Comparison of ENCODE assay signal across 8 cellular contexts in the genomic region with DNA sequence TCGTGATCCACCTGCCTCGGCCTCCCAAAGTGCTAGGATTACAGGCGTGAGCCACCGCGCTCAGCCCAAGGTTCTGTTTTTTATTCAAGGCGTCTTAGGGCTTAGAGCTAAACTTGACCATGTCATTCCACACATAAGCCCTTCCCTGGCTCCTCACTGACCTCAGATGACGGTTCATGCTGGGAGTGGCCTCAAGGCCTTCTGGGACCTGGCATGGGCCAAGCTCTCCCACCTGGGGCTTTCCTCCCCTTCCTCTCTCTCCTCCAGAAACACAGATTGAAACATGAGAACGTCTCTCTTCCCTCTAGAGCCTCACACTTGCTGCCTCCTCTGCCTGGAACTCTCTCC.
DNase-seq lines count a peak whose midpoint lies in the region; ATAC-seq and TF ChIP-seq lines count a peak whose summit lies in the region.

No MANE protein-coding gene starts in this region.

- DNase-seq in NCI-H2196 (lab: John Stamatoyannopoulos, UW; ENCODE audit: unreplicated experiment) (peak; percentile 76), brain microvascular endothelial cell (no peak), left lung (peak in 1 of 2 donors; percentile 61), T1000 (lab: John Stamatoyannopoulos, UW) (no peak), Ammon's horn (ENCODE audit: low spot score) (no peak)
- no peak for DNase-seq in activated CD4-positive, alpha-beta T cell treated with anti-CD3 and anti-CD28 coated beads for 1 hour

- H3K27me3 ChIP-seq in brain microvascular endothelial cell (replicated peaks) (no peaks in the 10 kb centered on the region), left lung (no peaks in the 10 kb centered on the region), thymus (ENCODE audit: control insufficient read depth, insufficient read depth) (peaks cover 2% of the 10 kb centered on the region)

- H3K4me3 ChIP-seq in brain microvascular endothelial cell (ENCODE audit: low read depth, low read length) (no peak overlapping the region), left lung (peak overlapping the region in 1 of 2 donors; percentile 28), thymus (ENCODE audit: low read length) (no peak overlapping the region)

- no peaks in the 10 kb centered on the region for H3K36me3 ChIP-seq in brain microvascular endothelial cell (replicated peaks)
- H3K36me3 ChIP-seq in left lung, result no peaks in the 10 kb centered on the region
- no peaks in the 10 kb centered on the region for H3K36me3 ChIP-seq in thymus (ENCODE audit: control insufficient read depth, insufficient read depth)

- H3K27ac ChIP-seq in brain microvascular endothelial cell, result peak overlapping the region; percentile 45
- H3K27ac ChIP-seq in left lung, result peak overlapping the region; percentile 92 to 95
- peak overlapping the region; percentile 80 for H3K27ac ChIP-seq in thymus (ENCODE audit: low read depth)

- TF ChIP-seq CTCF in brain microvascular endothelial cell (IDR thresholded peaks at IDR 0.05; ENCODE audit: low read depth, low read length, missing control alignments) (no peak), left lung (IDR thresholded peaks at IDR 0.05) (no peak)

- in situ Hi-C loops in brain microvascular endothelial cell (cut with HindIII; ENCODE audit: low pct_ligation_motif_present, low sequenced_read_pairs), result loop anchor here (25.0 kb wide), 2 partner anchors 171 to 279 kb away; a partner anchor contains a TSS

- H3K9me3 ChIP-seq in left lung (peaks cover 0 to 16% of the 10 kb centered on the region in 2 donors), thymus (ENCODE audit: control insufficient read depth) (no peaks in the 10 kb centered on the region)

- ATAC-seq in left lung, result peak; percentile 18
- no peak for ATAC-seq in HG03571 (IDR thresholded peaks at IDR 0.05; ENCODE audit: unreplicated experiment)

- WGBS in thymus, result 88% methylated on average over 8 of the region's 8 CpGs

- H3K4me1 ChIP-seq in left lung, result peaks cover 31 to 58% of the 10 kb centered on the region in 2 donors
- H3K4me1 ChIP-seq in thymus (ENCODE audit: control insufficient read depth, insufficient read depth, low read length), result peaks cover 22% of the 10 kb centered on the region

- intact Hi-C loops in left lung (cut with DNase I), result no loop called here
